In genomic region chr3:52897130-52898109, GRCh38 we compare ENCODE assay signal across 8 cellular contexts. TPM values are rescaled to one million over a fixed set of nuclear protein-coding genes. Genes with fewer than 3 reads are reported as not detected.
A peak's percentile ranks its signal among the peaks of the same experiment; 100 is the strongest.
DNase-seq lines count a peak whose midpoint lies in the region; ATAC-seq, FAIRE-seq and TF ChIP-seq lines count a peak whose summit lies in the region.

STIMATE (minus strand) TSS chr3:52897548; CDS start chr3:52897450, 98 bp downstream.

- H3K79me2 ChIP-seq in HepG2 (ENCODE audit: insufficient read depth, low read length): peaks cover 11% of the 10 kb centered on the region

- peak; percentile 93 for ATAC-seq in HG03439 (IDR thresholded peaks at IDR 0.05; ENCODE audit: unreplicated experiment)
- ATAC-seq in HepG2: peak; percentile 94

- H3K4me2 ChIP-seq in HepG2 (ENCODE audit: low read depth, low read length): peak within 1 kb of the TSS; percentile 100

- peaks cover 51% of the 10 kb centered on the region for H3K4me1 ChIP-seq in HepG2 (ENCODE audit: insufficient read depth, low read length)

- BruUV-seq in HepG2 (replicated peaks; lab: Mats Ljungman, UMichigan): no TSS peak

- peak; percentile 60 for FAIRE-seq in GM19239 (lab: Jason Lieb, UNC)
- FAIRE-seq in HepG2 (lab: Jason Lieb, UNC): peak; percentile 44

- H3K9ac ChIP-seq in HepG2 (ENCODE audit: insufficient read depth, low read depth, low read length): peak within 1 kb of the TSS; percentile 72

- H4K20me1 ChIP-seq in HepG2 (ENCODE audit: insufficient read depth, low read length): no peaks in the 10 kb centered on the region

- no peak within 1 kb of the TSS for H3K27ac ChIP-seq in HepG2 (ENCODE audit: extremely low read length, insufficient read depth, low read length)

- TF ChIP-seq CTCF in BJ (IDR thresholded peaks at IDR 0.05; ENCODE audit: insufficient read depth, low read depth, low read length): no peak
- 0 out of 2 replicates have a peak, but pooled peaks have one; percentile 4 for TF ChIP-seq CTCF in HepG2 (CRISPR knock-in tag; IDR thresholded peaks at IDR 0.05)

- 0 out of 2 replicates have a peak, but pooled peaks have one; percentile 42 for TF ChIP-seq RAD21 in HepG2 (CRISPR knock-in tag; IDR thresholded peaks at IDR 0.05)

- no peak for TF ChIP-seq EP300 in HepG2 (IDR thresholded peaks at IDR 0.05; ENCODE audit: low read depth in 2 of 2, low read length in 2 of 2)
- no peak for TF ChIP-seq EP300 in HepG2 (CRISPR knock-in tag; IDR thresholded peaks at IDR 0.05; ENCODE audit: borderline replicate concordance)

- intact Hi-C loops in HepG2 (cut with micrococcal nuclease; ENCODE audit: unreplicated experiment): no loop called here

- POLR2A ChIA-PET in BJ (lab: Charles Lee) (interaction anchor here (0.6 kb wide), 1 partner anchor 195 kb away, joined by 3 read pairs; no protein-coding TSS in a partner anchor), HepG2 (lab: Yijun Ruan, JAX) (interaction anchor here (0.9 to 1.4 kb wide), 3 partner anchors 53 to 127 kb away, joined by 3 to 4 read pairs (median 3); partner anchors contain the start of gene NEK4)

- WGBS in HepG2 (ENCODE audit: low lambda C conversion rate): 3% methylated on average over 23 of the region's 85 CpGs

- H2AFZ ChIP-seq in HepG2 (ENCODE audit: low read length): no peak within 1 kb of the TSS

- CTCF ChIA-PET in BJ (lab: Yijun Ruan, JAX) (interaction anchor here (1.2 to 2.6 kb wide), 3 partner anchors 13 to 45 kb away, joined by 4 to 6 read pairs (median 5); no protein-coding TSS in a partner anchor), HepG2 (lab: Yijun Ruan, JAX; ENCODE audit: low intra/inter-chr PET ratio, low total read pairs) (no interaction called here)

- H3K9me3 ChIP-seq in HepG2 (ENCODE audit: low read length): no peaks in the 10 kb centered on the region

- H3K4me3 ChIP-seq in BJ (ENCODE audit: low read depth, low read length): peak within 1 kb of the TSS; percentile 80
- H3K4me3 ChIP-seq in HepG2 (replicated peaks in 1 of 3; ENCODE audit: insufficient read depth in 1 of 3, low read depth in 2 of 3, low read length in 3 of 3): peak within 1 kb of the TSS; percentile 66 to 84 (median 82)

- peak in 1 of 2 experiments; percentile 66; a peak in 2 of 4 replicates for TF ChIP-seq POLR2A in HepG2 (IDR thresholded peaks at IDR 0.05; ENCODE audit: insufficient read depth in 1 of 2, low read depth in 2 of 2, low read length in 2 of 2)

- in situ Hi-C loops in HepG2 (cut with HindIII; ENCODE audit: extremely low pct_ligation_motif_present, low pct_unique_long_range_greater_than_20kb): no loop called here

- no peaks in the 10 kb centered on the region for H3K36me3 ChIP-seq in BJ (ENCODE audit: control insufficient read depth, insufficient read depth, low read length)
- no peaks in the 10 kb centered on the region for H3K36me3 ChIP-seq in HepG2 (replicated peaks in 1 of 2; ENCODE audit: control insufficient read depth in 1 of 2, insufficient read depth in 2 of 2, low read length in 2 of 2)

- DNase-seq in BJ (ENCODE audit: low read depth) (peak; percentile 20), GM19239 (ENCODE audit: insufficient read length, low spot score) (peak; percentile 96), NCI-H526 treated with DMSO at 0.1 percent for 48 hours (lab: John Stamatoyannopoulos, UW) (peak; percentile 79), dermis blood vessel endothelial cell (peak; percentile 84), HepG2 (ENCODE audit: low spot score) (peak; percentile 61)
- DNase-seq in activated CD4-positive, alpha-beta T cell treated with anti-CD3 and anti-CD28 coated beads, Interleukin-2, amount 50 U/mL, for 24 hours (ENCODE audit: low read depth in 1 of 2, low spot score in 1 of 2): peak; percentile 65 to 78
- DNase-seq in stimulated activated CD4-positive, alpha-beta T cell treated with anti-CD3 and anti-CD28 coated beads, Interleukin-2, amount 100 ng/mL, for 48 hours: peak; percentile 73 to 79

- H3K27me3 ChIP-seq in BJ (ENCODE audit: control insufficient read depth, insufficient read depth, low read length) (no peaks in the 10 kb centered on the region), HepG2 (ENCODE audit: control insufficient read depth in 1 of 2, insufficient read depth in 2 of 2, low read length in 2 of 2) (no peaks in the 10 kb centered on the region)

TF ChIP-seq in HepG2, 621 proteins besides CTCF, POLR2A, EP300 and RAD21 (continues in another document):
- 0 out of 2 replicates have a peak, but pooled peaks have one; percentile 28 for TF ChIP-seq SMAD1 (CRISPR knock-in tag; IDR thresholded peaks at IDR 0.05; ENCODE audit: borderline replicate concordance, low read depth)
- no peak for TF ChIP-seq BRD4 (CRISPR knock-in tag; IDR thresholded peaks at IDR 0.05)
- peak; percentile 77 for TF ChIP-seq SAP130 (CRISPR knock-in tag; IDR thresholded peaks at IDR 0.05; ENCODE audit: low read depth)
- no peak for TF ChIP-seq E2F1 (CRISPR knock-in tag; IDR thresholded peaks at IDR 0.05)
- TF ChIP-seq KLF15 (CRISPR knock-in tag; IDR thresholded peaks at IDR 0.05; ENCODE audit: borderline replicate concordance): no peak
- TF ChIP-seq, protein P1, sequence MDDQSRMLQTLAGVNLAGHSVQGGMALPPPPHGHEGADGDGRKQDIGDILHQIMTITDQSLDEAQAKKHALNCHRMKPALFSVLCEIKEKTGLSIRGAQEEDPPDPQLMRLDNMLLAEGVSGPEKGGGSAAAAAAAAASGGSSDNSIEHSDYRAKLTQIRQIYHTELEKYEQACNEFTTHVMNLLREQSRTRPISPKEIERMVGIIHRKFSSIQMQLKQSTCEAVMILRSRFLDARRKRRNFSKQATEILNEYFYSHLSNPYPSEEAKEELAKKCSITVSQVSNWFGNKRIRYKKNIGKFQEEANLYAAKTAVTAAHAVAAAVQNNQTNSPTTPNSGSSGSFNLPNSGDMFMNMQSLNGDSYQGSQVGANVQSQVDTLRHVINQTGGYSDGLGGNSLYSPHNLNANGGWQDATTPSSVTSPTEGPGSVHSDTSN (CRISPR knock-in tag; IDR thresholded peaks at IDR 0.05; ENCODE audit: borderline replicate concordance): no peak
- TF ChIP-seq, protein P2, sequence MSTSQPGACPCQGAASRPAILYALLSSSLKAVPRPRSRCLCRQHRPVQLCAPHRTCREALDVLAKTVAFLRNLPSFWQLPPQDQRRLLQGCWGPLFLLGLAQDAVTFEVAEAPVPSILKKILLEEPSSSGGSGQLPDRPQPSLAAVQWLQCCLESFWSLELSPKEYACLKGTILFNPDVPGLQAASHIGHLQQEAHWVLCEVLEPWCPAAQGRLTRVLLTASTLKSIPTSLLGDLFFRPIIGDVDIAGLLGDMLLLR (CRISPR knock-in tag; IDR thresholded peaks at IDR 0.05): no peak
- TF ChIP-seq CEBPB (IDR thresholded peaks at IDR 0.05; ENCODE audit: borderline replicate concordance, low read depth, low read length): no peak
- no peak for TF ChIP-seq PAF1 (CRISPR knock-in tag; IDR thresholded peaks at IDR 0.05)
- peak; percentile 22 for TF ChIP-seq SKI (IDR thresholded peaks at IDR 0.05; ENCODE audit: partially characterized antibody)
- no peak for TF ChIP-seq ZNF530 (CRISPR knock-in tag; IDR thresholded peaks at IDR 0.05; ENCODE audit: low read depth)
- TF ChIP-seq TEAD3 (CRISPR knock-in tag; optimal IDR thresholded peaks at IDR 0.05; ENCODE audit: borderline replicate concordance): no peak
- TF ChIP-seq NR2F1 (CRISPR knock-in tag; IDR thresholded peaks at IDR 0.05): no peak
- TF ChIP-seq GATAD1 (CRISPR knock-in tag; IDR thresholded peaks at IDR 0.05): peak; percentile 35; the same call in 1 of the 2 replicates
- TF ChIP-seq NR2F6 (IDR thresholded peaks at IDR 0.05): no peak
- no peak for TF ChIP-seq NR2F6 (CRISPR knock-in tag; IDR thresholded peaks at IDR 0.05)
- no peak for TF ChIP-seq SMC3 (IDR thresholded peaks at IDR 0.05; ENCODE audit: low read length)

RNA-seq across cellular contexts. Expression of gene STIMATE, which starts in this region (rescaled TPM):
- 11.6 and 13.5 TPM in 2 replicates for polyA plus RNA-seq in BJ (2011; rRNA removed)
- polyA minus RNA-seq in BJ (2011; rRNA and poly(A)+ RNA removed): 6.9 and 21.5 TPM in 2 replicates
- total RNA-seq in dermis blood vessel endothelial cell: 17.0 and 18.7 TPM in 2 replicates
- 8.7 and 11.7 TPM in 2 replicates for total RNA-seq in HepG2 (2016; rRNA removed; fragmentation: Illumina TruSeq; extraction: Trizol)
- total RNA-seq in HepG2 (2016; cell fraction: cytosol; rRNA removed; fragmentation: Illumina TruSeq; extraction: Trizol; ENCODE audit: low read depth): 18.2 and 18.6 TPM in 2 replicates
- 7.4 and 13.2 TPM in 2 replicates for total RNA-seq in HepG2 (2016; cell fraction: insoluble cytoplasmic fraction; rRNA removed; fragmentation: Illumina TruSeq; extraction: Trizol)
- 22.9 and 26.2 TPM in 2 replicates for total RNA-seq in HepG2 (2016; cell fraction: membrane; rRNA removed; fragmentation: Illumina TruSeq; extraction: Trizol)
- 6.8 and 12.1 TPM in 2 replicates for total RNA-seq in HepG2 (2016; cell fraction: nucleus; rRNA removed; fragmentation: Illumina TruSeq; extraction: Trizol)
- polyA plus RNA-seq in HepG2 (2011; rRNA removed): 5.7 and 6.2 TPM in 2 replicates
- 6.4 and 6.8 TPM in 2 replicates for polyA plus RNA-seq in HepG2 (2011; cell fraction: cytosol; rRNA removed)
- 27.8 and 29.6 TPM in 2 replicates for polyA plus RNA-seq in HepG2 (2011; cell fraction: nucleus; rRNA removed)
- 5.6 and 5.9 TPM in 2 replicates for polyA plus RNA-seq in HepG2 (2012)
- 28.0 and 29.6 TPM in 2 replicates for polyA plus RNA-seq in HepG2 (2016; cell fraction: cytosol; fragmentation: Illumina TruSeq; extraction: Trizol; ENCODE audit: low read depth)
- 8.4 and 9.2 TPM in 2 replicates for polyA plus RNA-seq in HepG2 (2016; cell fraction: insoluble cytoplasmic fraction; fragmentation: Illumina TruSeq; extraction: Trizol; ENCODE audit: low read depth)
- 25.4 and 30.7 TPM in 2 replicates for polyA plus RNA-seq in HepG2 (2016; cell fraction: membrane; fragmentation: Illumina TruSeq; extraction: Trizol; ENCODE audit: low read depth)
- polyA plus RNA-seq in HepG2 (2016; cell fraction: nucleus; fragmentation: Illumina TruSeq; extraction: Trizol; ENCODE audit: insufficient read depth, low read depth): 12.9 and 17.4 TPM in 2 replicates
- 11.7 and 11.8 TPM in 2 replicates for polyA minus RNA-seq in HepG2 (2011; rRNA and poly(A)+ RNA removed; ENCODE audit: low replicate concordance)
- 6.1 and 8.6 TPM in 2 replicates for polyA minus RNA-seq in HepG2 (2011; cell fraction: cytosol; rRNA and poly(A)+ RNA removed)
- 5.3 and 7.9 TPM in 2 replicates for polyA minus RNA-seq in HepG2 (2011; cell fraction: nucleus; rRNA and poly(A)+ RNA removed)

Comparison
In these comparisons a context has a peak if more than half of its experiments do, and no peak if none do; other contexts are left out.
1. DNase-seq: peak in every context shown above with its lines; median percentile 96 in GM19239; 84 in dermis blood vessel endothelial cell; 79 in NCI-H526 treated with DMSO at 0.1 percent for 48 hours; 76 in stimulated activated CD4-positive, alpha-beta T cell treated with anti-CD3 and anti-CD28 coated beads, Interleukin-2, amount 100 ng/mL, for 48 hours; 72 in activated CD4-positive, alpha-beta T cell treated with anti-CD3 and anti-CD28 coated beads, Interleukin-2, amount 50 U/mL, for 24 hours; 61 in HepG2; 20 in BJ.